ENCODE assay signal across 19 cellular contexts in genomic region chr4:88674989-88675388, GRCh38. TPM values are rescaled to one million over a fixed set of nuclear protein-coding genes. Genes with fewer than 3 reads are reported as not detected.
A peak's percentile ranks its signal among the peaks of the same experiment; 100 is the strongest.
DNase-seq lines count a peak whose midpoint lies in the region; ATAC-seq and TF ChIP-seq lines count a peak whose summit lies in the region.
"Had no signal": no experiment of that assay in that cellular context is flagged by ENCODE, and none has a peak within 500 bp of the region (broad histone marks: within the 10 kb centered on the region; RNA-seq: fewer than 3 reads in every experiment).

No MANE protein-coding gene starts in this region.

- ATAC-seq in SK-N-SH treated with all-trans-retinoic acid at 6 μM for 48 hours (peak; percentile 90), HG03025 (IDR thresholded peaks at IDR 0.05; ENCODE audit: low FRiP score, unreplicated experiment) (no peak), mucosa of descending colon (no peak)
- ATAC-seq: A549, left colon had no signal

- H3K4me1 ChIP-seq in mammary epithelial cell (ENCODE audit: insufficient read depth, low read length) (no peaks in the 10 kb centered on the region), mucosa of descending colon (ENCODE audit: low read depth) (no peaks in the 10 kb centered on the region)
- H3K4me1 ChIP-seq: A549, foreskin keratinocyte had no signal

- no peak overlapping the region for H3K4me3 Mint-ChIP-seq in MCF 10A (ENCODE audit: unreplicated experiment)
- H3K4me3 Mint-ChIP-seq: CD4-positive, CD25-positive, alpha-beta regulatory T cell; endodermal cell had no signal

- H3K27me3 ChIP-seq in mammary epithelial cell (ENCODE audit: insufficient read depth, low read length) = no peaks in the 10 kb centered on the region
- H3K27me3 ChIP-seq: foreskin keratinocyte, thyroid gland had no signal

- H3K9me3 Mint-ChIP-seq in MCF 10A (ENCODE audit: unreplicated experiment) = no peaks in the 10 kb centered on the region
- H3K9me3 Mint-ChIP-seq: endodermal cell had no signal

- H3K9me3 ChIP-seq in mammary epithelial cell (replicated peaks; ENCODE audit: insufficient read depth, low read length) (no peaks in the 10 kb centered on the region), mucosa of descending colon (no peaks in the 10 kb centered on the region)
- H3K9me3 ChIP-seq: A549, thyroid gland had no signal

- CTCF ChIA-PET in mammary epithelial cell (lab: Charles Lee; ENCODE audit: low non-redundant PET) (no interaction called here), MCF 10A (lab: Yijun Ruan, JAX) (no interaction called here)

- intact Hi-C loops in mammary epithelial cell (cut with micrococcal nuclease) = no loop called here
- intact Hi-C loops in MCF 10A (cut with micrococcal nuclease) = loop anchor here (5.0 kb wide), 1 partner anchor 347 kb away; no protein-coding TSS in a partner anchor
- intact Hi-C loops in mucosa of descending colon (cut with DNase I, micrococcal nuclease) = no loop called here

- POLR2A ChIA-PET in MCF 10A (lab: Yijun Ruan, JAX) = no interaction called here

- BruUV-seq in mammary epithelial cell (replicated peaks; lab: Mats Ljungman, UMichigan) (no TSS peak), MCF 10A (replicated peaks; lab: Mats Ljungman, UMichigan) (no TSS peak)

- 93% methylated on average over 2 of the region's 2 CpGs for WGBS in mammary epithelial cell (ENCODE audit: low coverage, missing lambda C conversion rate)

- no peaks in the 10 kb centered on the region for H3K27me3 Mint-ChIP-seq in MCF 10A (ENCODE audit: insufficient read depth, unreplicated experiment)
- H3K27me3 Mint-ChIP-seq: CD4-positive, CD25-positive, alpha-beta regulatory T cell had no signal

- no peak overlapping the region for H3K4me3 ChIP-seq in mammary epithelial cell (replicated peaks in 1 of 3; ENCODE audit: insufficient read depth in 1 of 3, low read depth in 2 of 3, low read length in 3 of 3)
- H3K4me3 ChIP-seq in foreskin fibroblast (ENCODE audit: low read depth in 1 of 2, low read length in 2 of 2) = no peak overlapping the region
- no peak overlapping the region for H3K4me3 ChIP-seq in mucosa of descending colon
- H3K4me3 ChIP-seq: A549, thyroid gland had no signal

- H2AFZ ChIP-seq in mammary epithelial cell (ENCODE audit: low read depth, low read length) = no peak overlapping the region

- DNase-seq in mammary epithelial cell (peak; percentile 5), MCF 10A (ENCODE audit: unreplicated experiment) (no peak), foreskin fibroblast (peak; percentile 65 to 83), NCI-H226 (no peak), mucosa of descending colon (no peak)
- no peak for DNase-seq in stimulated activated CD4-positive, alpha-beta T cell treated with anti-CD3 and anti-CD28 coated beads, Interleukin-12 subunit alpha, Interleukin-12 subunit beta, amount 100 ng/mL, for 4 hours
- DNase-seq: activated naive CD4-positive, alpha-beta T cell treated with Interleukin-2 at 50 U/mL for 16 hours; activated T-cell treated with anti-CD3 and anti-CD28 coated beads for 4 hours; aorta; CD4-positive, CD25-positive, alpha-beta regulatory T cell; endodermal cell; left colon; NCI-H1105; retina had no signal

- H3K36me3 ChIP-seq in mammary epithelial cell (ENCODE audit: insufficient read depth, low read length) = peaks cover 12% of the 10 kb centered on the region
- H3K36me3 ChIP-seq in mucosa of descending colon (ENCODE audit: low read depth) = no peaks in the 10 kb centered on the region

- dilution Hi-C loops in mammary epithelial cell (cut with HindIII; ENCODE audit: low sequenced_read_pairs) = no loop called here

- H3K4me1 Mint-ChIP-seq in MCF 10A (ENCODE audit: insufficient read depth, unreplicated experiment) = no peaks in the 10 kb centered on the region

- H3K36me3 Mint-ChIP-seq in MCF 10A (ENCODE audit: insufficient read depth, unreplicated experiment) = peaks cover 77% of the 10 kb centered on the region

- TF ChIP-seq CTCF in mammary epithelial cell (conservative IDR thresholded peaks at IDR 0.05 in 1 of 2, IDR thresholded peaks at IDR 0.05 in 1 of 2; ENCODE audit: extremely low read depth in 1 of 2, insufficient read depth in 1 of 2, low read depth in 1 of 2, low read length in 2 of 2) (no peak), MCF 10A (IDR thresholded peaks at IDR 0.05; ENCODE audit: unreplicated experiment) (no peak), foreskin fibroblast (IDR thresholded peaks at IDR 0.05; ENCODE audit: low read depth, low read length) (no peak), mucosa of descending colon (IDR thresholded peaks at IDR 0.05) (no peak)

- H3K79me2 ChIP-seq in mammary epithelial cell (ENCODE audit: insufficient read depth, low read length) = no peaks in the 10 kb centered on the region

- H3K4me2 ChIP-seq in mammary epithelial cell (ENCODE audit: insufficient read depth, low read depth, low read length) = no peak overlapping the region
- H3K4me2 ChIP-seq: A549 had no signal

- in situ Hi-C loops in mammary epithelial cell (cut with MboI; ENCODE audit: low sequenced_read_pairs in 2 of 2) = no loop called here

- no peak overlapping the region for H3K27ac ChIP-seq in mammary epithelial cell (ENCODE audit: insufficient read depth, low read depth, low read length)
- H3K27ac ChIP-seq: A549, foreskin keratinocyte had no signal

- no peak overlapping the region for H3K9ac ChIP-seq in mammary epithelial cell (ENCODE audit: insufficient read depth, low read length)

- H3K27ac Mint-ChIP-seq in MCF 10A (ENCODE audit: low read depth, unreplicated experiment) = no peak overlapping the region
- H3K27ac Mint-ChIP-seq: endodermal cell had no signal

- no peaks in the 10 kb centered on the region for H4K20me1 ChIP-seq in mammary epithelial cell (ENCODE audit: insufficient read depth, low read length)

TF ChIP-seq in SK-N-SH treated with all-trans-retinoic acid at 6 μM for 48 hours, 23 proteins besides CTCF, POLR2A, EP300 and RAD21:
- TF ChIP-seq ZFP3 (CRISPR knock-in tag; IDR thresholded peaks at IDR 0.05) (no peak), SNAI2 (CRISPR knock-in tag; IDR thresholded peaks at IDR 0.05) (no peak), RARB (CRISPR knock-in tag; IDR thresholded peaks at IDR 0.05) (no peak), TOX (CRISPR knock-in tag; IDR thresholded peaks at IDR 0.05; ENCODE audit: borderline replicate concordance) (no peak), PATZ1 (CRISPR knock-in tag; IDR thresholded peaks at IDR 0.05; ENCODE audit: borderline replicate concordance) (no peak), ISL1 (CRISPR knock-in tag; IDR thresholded peaks at IDR 0.05) (no peak), CSRNP3 (CRISPR knock-in tag; IDR thresholded peaks at IDR 0.05) (no peak), CREB5 (CRISPR knock-in tag; IDR thresholded peaks at IDR 0.05; ENCODE audit: low read depth) (no peak), BACH2 (CRISPR knock-in tag; IDR thresholded peaks at IDR 0.05; ENCODE audit: borderline replicate concordance) (no peak), PPARA (CRISPR knock-in tag; IDR thresholded peaks at IDR 0.05; ENCODE audit: borderline replicate concordance) (no peak), TCF4 (CRISPR knock-in tag; IDR thresholded peaks at IDR 0.05; ENCODE audit: borderline replicate concordance) (no peak), ARNTL (CRISPR knock-in tag; IDR thresholded peaks at IDR 0.05; ENCODE audit: borderline replicate concordance, low read depth) (no peak), ZNF8 (CRISPR knock-in tag; IDR thresholded peaks at IDR 0.05) (no peak), ESRRG (CRISPR knock-in tag; IDR thresholded peaks at IDR 0.05) (no peak), ZC3H10 (CRISPR knock-in tag; IDR thresholded peaks at IDR 0.05) (no peak)

RNA-seq across cellular contexts. Expression of gene NAP1L5, which starts 22.6 kb away (rescaled TPM):
- total RNA-seq in mammary epithelial cell (1 to 10 TPM; 2.8 to 4.7 TPM), MCF 10A (2022) (0.27 and 0.30 TPM in 2 replicates), mucosa of descending colon (1 to 10 TPM; 1.1 to 5.8 (median 1.7) TPM)
- 2.3 TPM for polyA plus RNA-seq in mammary epithelial cell
- 0.88 TPM for polyA minus RNA-seq in mammary epithelial cell

Comparison
In these comparisons a context has a peak if more than half of its experiments do, and no peak if none do; other contexts are left out.
1. DNase-seq: peak in mammary epithelial cell (single experiment) and foreskin fibroblast (2 of 2); none in MCF 10A (single experiment), stimulated activated CD4-positive, alpha-beta T cell treated with anti-CD3 and anti-CD28 coated beads, Interleukin-12 subunit alpha, Interleukin-12 subunit beta, amount 100 ng/mL, for 4 hours (single experiment), NCI-H226 (single experiment) and mucosa of descending colon (0 of 3).